ENCODE assay signal across 24 cellular contexts in genomic region chr4:38615847-38616246, GRCh38. TPM values are rescaled to one million over a fixed set of nuclear protein-coding genes. Genes with fewer than 3 reads are reported as not detected.
DNase-seq lines count a peak whose midpoint lies in the region; ATAC-seq and TF ChIP-seq lines count a peak whose summit lies in the region.
"Had no signal": no experiment of that assay in that cellular context is flagged by ENCODE, and none has a peak within 500 bp of the region (broad histone marks: within the 10 kb centered on the region; RNA-seq: fewer than 3 reads in every experiment).

No MANE protein-coding gene starts in this region.

- no peak overlapping the region for H2AFZ ChIP-seq in mammary epithelial cell (ENCODE audit: low read depth, low read length)

- in situ Hi-C loops in mammary epithelial cell (cut with MboI; ENCODE audit: low sequenced_read_pairs in 2 of 2) = no loop called here

- H3K27ac ChIP-seq in mammary epithelial cell (ENCODE audit: insufficient read depth, low read depth, low read length) (no peak overlapping the region), right cardiac atrium (ENCODE audit: low read length) (no peak overlapping the region)
- H3K27ac ChIP-seq: adrenal gland, gastroesophageal sphincter, KMS-11, left ventricle myocardium inferior, ovary, thoracic aorta had no signal

- CTCF ChIA-PET in mammary epithelial cell (lab: Charles Lee; ENCODE audit: low non-redundant PET) = no interaction called here

- DNase-seq in H4 (ENCODE audit: low spot score) (peak; percentile 30), OCI-M1 (lab: John Stamatoyannopoulos, UW) (peak; percentile 46), mammary epithelial cell (peak; percentile 40), sciatic nerve (ENCODE audit: low spot score) (no peak), right cardiac atrium (no peak)
- DNase-seq: activated CD4-positive, alpha-beta T cell treated with anti-CD3 and anti-CD28 coated beads for 48 hours; activated naive CD4-positive, alpha-beta T cell treated with Interleukin-2 at 50 U/mL for 16 hours; activated T-cell treated with anti-CD3 and anti-CD28 coated beads, Interleukin-2, amount 50 U/mL, for 48 hours; adrenal gland; CD4-positive, alpha-beta memory T cell; effector memory CD4-positive, alpha-beta T cell; left ventricle myocardium inferior; midbrain; NCI-H1092; NCI-H1930; NCI-H526 treated with DMSO at 0.1 percent for 48 hours; ovary; stimulated activated naive CD4-positive, alpha-beta T cell treated with Interleukin-2 at 50 U/mL for 16 hours had no signal

- H4K20me1 ChIP-seq in mammary epithelial cell (ENCODE audit: insufficient read depth, low read length) = no peaks in the 10 kb centered on the region

- H3K4me3 ChIP-seq in mammary epithelial cell (replicated peaks in 1 of 3; ENCODE audit: insufficient read depth in 1 of 3, low read depth in 2 of 3, low read length in 3 of 3) = no peak overlapping the region
- no peak overlapping the region for H3K4me3 ChIP-seq in right cardiac atrium (ENCODE audit: low read length)
- H3K4me3 ChIP-seq: adrenal gland, gastroesophageal sphincter, left ventricle myocardium inferior, ovary, thoracic aorta had no signal

- peaks cover 10% of the 10 kb centered on the region for H3K4me1 ChIP-seq in mammary epithelial cell (ENCODE audit: insufficient read depth, low read length)
- no peaks in the 10 kb centered on the region for H3K4me1 ChIP-seq in right cardiac atrium (ENCODE audit: control insufficient read depth, insufficient read depth, low read length)

- intact Hi-C loops in mammary epithelial cell (cut with micrococcal nuclease) (no loop called here), sciatic nerve (cut with DNase I) (no loop called here), right cardiac atrium (cut with DNase I) (no loop called here)

- ATAC-seq in sciatic nerve = peak; percentile 49
- ATAC-seq in HG03135 (IDR thresholded peaks at IDR 0.05; ENCODE audit: unreplicated experiment) = no peak
- ATAC-seq in GM18520 (IDR thresholded peaks at IDR 0.05; ENCODE audit: unreplicated experiment) = no peak
- ATAC-seq in right cardiac atrium = no peak
- ATAC-seq: gastroesophageal sphincter; natural killer cell treated with Interleukin-12 subunit alpha and Interleukin-12 subunit beta and Interleukin-15 and Interleukin-18, amount 100 ng/mL, for 72 hours had no signal

- no peak overlapping the region for H3K4me2 ChIP-seq in mammary epithelial cell (ENCODE audit: insufficient read depth, low read depth, low read length)
- H3K4me2 ChIP-seq: KMS-11 had no signal

- H3K36me3 ChIP-seq in mammary epithelial cell (ENCODE audit: insufficient read depth, low read length) = no peaks in the 10 kb centered on the region
- H3K36me3 ChIP-seq: adrenal gland, gastroesophageal sphincter, left ventricle myocardium inferior, ovary, thoracic aorta had no signal

- no peaks in the 10 kb centered on the region for H3K79me2 ChIP-seq in mammary epithelial cell (ENCODE audit: insufficient read depth, low read length)

- no peaks in the 10 kb centered on the region for H3K9me3 ChIP-seq in mammary epithelial cell (replicated peaks; ENCODE audit: insufficient read depth, low read length)
- H3K9me3 ChIP-seq in right cardiac atrium (ENCODE audit: control insufficient read depth, low read length) = no peaks in the 10 kb centered on the region
- H3K9me3 ChIP-seq: adrenal gland, gastroesophageal sphincter, left ventricle myocardium inferior, ovary, thoracic aorta had no signal

- BruUV-seq in mammary epithelial cell (replicated peaks; lab: Mats Ljungman, UMichigan) = no TSS peak

- WGBS in mammary epithelial cell (ENCODE audit: low coverage, missing lambda C conversion rate) = 93% methylated on average over 3 of the region's 5 CpGs
- WGBS in right cardiac atrium = 93% methylated on average over 5 of the region's 5 CpGs

- H3K9ac ChIP-seq in mammary epithelial cell (ENCODE audit: insufficient read depth, low read length) = no peak overlapping the region
- H3K9ac ChIP-seq: KMS-11 had no signal

- TF ChIP-seq CTCF in mammary epithelial cell (conservative IDR thresholded peaks at IDR 0.05 in 1 of 2, IDR thresholded peaks at IDR 0.05 in 1 of 2; ENCODE audit: extremely low read depth in 1 of 2, insufficient read depth in 1 of 2, low read depth in 1 of 2, low read length in 2 of 2) = no peak

- dilution Hi-C loops in mammary epithelial cell (cut with HindIII; ENCODE audit: low sequenced_read_pairs) = no loop called here

- H3K27me3 ChIP-seq in mammary epithelial cell (ENCODE audit: insufficient read depth, low read length) (no peaks in the 10 kb centered on the region), right cardiac atrium (ENCODE audit: control insufficient read depth, insufficient read depth) (no peaks in the 10 kb centered on the region)
- H3K27me3 ChIP-seq: adrenal gland, gastroesophageal sphincter, ovary had no signal

RNA-seq across cellular contexts. Expression of gene KLF3, which starts 48.2 kb away (rescaled TPM):
- total RNA-seq in H4 (2014; rRNA removed; shearing (Covaris generic)) = 5.2 and 8.0 TPM in 2 replicates
- total RNA-seq in mammary epithelial cell (10 to 100 TPM; 24.2 to 41.3 TPM), sciatic nerve (80.8 TPM), right cardiac atrium (10 to 100 TPM; 22.2 to 29.3 (median 25.4) TPM)
- polyA plus RNA-seq in mammary epithelial cell (11.6 TPM), right cardiac atrium (10.6 TPM)
- polyA minus RNA-seq in mammary epithelial cell = 35.3 TPM

Comparison
In these comparisons a context has a peak if more than half of its experiments do, and no peak if none do; other contexts are left out.
1. DNase-seq: peak in H4 (single experiment), OCI-M1 (single experiment) and mammary epithelial cell (single experiment); none in sciatic nerve (single experiment) and right cardiac atrium (0 of 3).